11 cellular contexts compared by ENCODE assay signal in genomic region chr3:52221563-52222318, GRCh38. TPM values are rescaled to one million over a fixed set of nuclear protein-coding genes. Genes with fewer than 3 reads are reported as not detected.
A peak's percentile ranks its signal among the peaks of the same experiment; 100 is the strongest.
DNase-seq lines count a peak whose midpoint lies in the region; ATAC-seq and TF ChIP-seq lines count a peak whose summit lies in the region.
"Had no signal": no experiment of that assay in that cellular context is flagged by ENCODE, and none has a peak within 500 bp of the region (broad histone marks: within the 10 kb centered on the region; RNA-seq: fewer than 3 reads in every experiment).

No MANE protein-coding gene starts in this region.

- intact Hi-C loops in CD4-positive, alpha-beta T cell (cut with DNase I, micrococcal nuclease) = loop anchor here in 1 of 2 experiments (5.0 kb wide), 1 partner anchor 226 kb away; the partner anchor contains the start of gene SEMA3G
- intact Hi-C loops in lower lobe of right lung (cut with DNase I) = no loop called here

- no peaks in the 10 kb centered on the region for H3K9me3 Mint-ChIP-seq in CD4-positive, alpha-beta T cell
- H3K9me3 Mint-ChIP-seq in activated T-helper 17 cell treated with anti-CD3 and anti-CD28 coated beads, Interleukin-2, amount 50 U/mL, for 72 hours = no peaks in the 10 kb centered on the region
- H3K9me3 Mint-ChIP-seq: HFFc6 had no signal

- H3K36me3 Mint-ChIP-seq in CD4-positive, alpha-beta T cell (ENCODE audit: low read depth) = peaks cover 11% of the 10 kb centered on the region
- H3K36me3 Mint-ChIP-seq in activated T-helper 17 cell treated with anti-CD3 and anti-CD28 coated beads, Interleukin-2, amount 50 U/mL, for 72 hours (ENCODE audit: low read depth) = peaks cover 3% of the 10 kb centered on the region

- peaks cover 15% of the 10 kb centered on the region for H3K4me1 ChIP-seq in RWPE2 (ENCODE audit: insufficient read depth, poor library complexity, severe bottlenecking)
- H3K4me1 ChIP-seq in lower lobe of right lung = peaks cover 50% of the 10 kb centered on the region

- no peaks in the 10 kb centered on the region for H3K36me3 ChIP-seq in RWPE2 (ENCODE audit: low read depth)
- no peaks in the 10 kb centered on the region for H3K36me3 ChIP-seq in lower lobe of right lung

- peak in 9 of 10 experiments; percentile 48 to 77 (median 64) for DNase-seq in CD4-positive, alpha-beta T cell
- DNase-seq in RWPE2 (ENCODE audit: low spot score) (peak; percentile 61), lower lobe of right lung (no peak), GM03348 (ENCODE audit: low spot score) (no peak), NCI-H187 treated with DMSO at 0.1 percent for 48 hours (lab: John Stamatoyannopoulos, UW) (no peak), SIG-M5 treated with dmso at 0.1 percent for 504 hours (lab: John Stamatoyannopoulos, UW; ENCODE audit: unreplicated experiment) (no peak), CD1c-positive myeloid dendritic cell (ENCODE audit: extremely low spot score) (no peak)
- DNase-seq: HFFc6, small intestine had no signal

- no peaks in the 10 kb centered on the region for H3K27me3 ChIP-seq in CD4-positive, alpha-beta T cell (ENCODE audit: control insufficient read depth, insufficient read depth, low read length)
- H3K27me3 ChIP-seq in RWPE2 (ENCODE audit: insufficient read depth, poor library complexity, severe bottlenecking) = no peaks in the 10 kb centered on the region
- H3K27me3 ChIP-seq in lower lobe of right lung (ENCODE audit: low read depth) = no peaks in the 10 kb centered on the region

- peak; percentile 67 for ATAC-seq in CD4-positive, alpha-beta T cell (ENCODE audit: poor library complexity)
- no peak for ATAC-seq in RWPE2 (ENCODE audit: low read depth)
- peak; percentile 58 for ATAC-seq in activated T-helper 17 cell treated with anti-CD3 and anti-CD28 coated beads, Interleukin-2, amount 50 U/mL, for 72 hours (replicated peaks)
- no peak for ATAC-seq in lower lobe of right lung

- CTCF ChIA-PET in CD4-positive, alpha-beta T cell (lab: Charles Lee) = interaction anchor here (0.5 to 4.3 kb wide), 5 partner anchors 10 to 118 kb away, joined by 3 to 49 read pairs (median 5); no protein-coding TSS in a partner anchor

- peaks cover 95% of the 10 kb centered on the region for H3K4me1 Mint-ChIP-seq in CD4-positive, alpha-beta T cell (ENCODE audit: low read depth)
- peaks cover 48% of the 10 kb centered on the region for H3K4me1 Mint-ChIP-seq in activated T-helper 17 cell treated with anti-CD3 and anti-CD28 coated beads, Interleukin-2, amount 50 U/mL, for 72 hours

- H3K4me3 ChIP-seq in RWPE2 (ENCODE audit: severe bottlenecking) (no peak overlapping the region), lower lobe of right lung (peak overlapping the region; percentile 19)

- POLR2A ChIA-PET in CD4-positive, alpha-beta T cell (lab: Charles Lee) = interaction anchor here (0.6 to 8.6 kb wide), 19 partner anchors 10 to 227 kb away, joined by 3 to 74 read pairs (median 5); partner anchors contain the start of genes GLYCTK, POC1A, TWF2 and WDR82

- peak overlapping the region; percentile 89 for H3K27ac Mint-ChIP-seq in CD4-positive, alpha-beta T cell
- peak overlapping the region; percentile 92 for H3K27ac Mint-ChIP-seq in activated T-helper 17 cell treated with anti-CD3 and anti-CD28 coated beads, Interleukin-2, amount 50 U/mL, for 72 hours
- H3K27ac Mint-ChIP-seq: HFFc6 had no signal

- peak overlapping the region; percentile 82 for H3K4me3 Mint-ChIP-seq in CD4-positive, alpha-beta T cell
- peak overlapping the region; percentile 87 for H3K4me3 Mint-ChIP-seq in activated T-helper 17 cell treated with anti-CD3 and anti-CD28 coated beads, Interleukin-2, amount 50 U/mL, for 72 hours
- H3K4me3 Mint-ChIP-seq: HFFc6 had no signal

- no peaks in the 10 kb centered on the region for H3K27me3 Mint-ChIP-seq in CD4-positive, alpha-beta T cell
- no peaks in the 10 kb centered on the region for H3K27me3 Mint-ChIP-seq in activated T-helper 17 cell treated with anti-CD3 and anti-CD28 coated beads, Interleukin-2, amount 50 U/mL, for 72 hours

- no peaks in the 10 kb centered on the region for H3K9me3 ChIP-seq in CD4-positive, alpha-beta T cell (ENCODE audit: control insufficient read depth, low read length)
- H3K9me3 ChIP-seq in RWPE2 (ENCODE audit: severe bottlenecking) (no peaks in the 10 kb centered on the region), lower lobe of right lung (no peaks in the 10 kb centered on the region)

- TF ChIP-seq CTCF in CD4-positive, alpha-beta T cell (IDR thresholded peaks at IDR 0.05) = no peak
- TF ChIP-seq CTCF in RWPE2 (IDR thresholded peaks at IDR 0.05; ENCODE audit: poor library complexity, severe bottlenecking) (no peak), lower lobe of right lung (IDR thresholded peaks at IDR 0.05) (no peak)

- H3K27ac ChIP-seq in CD4-positive, alpha-beta T cell (ENCODE audit: low read depth, low read length) = no peak overlapping the region
- no peak overlapping the region for H3K27ac ChIP-seq in RWPE2 (ENCODE audit: poor library complexity, severe bottlenecking)
- no peak overlapping the region for H3K27ac ChIP-seq in lower lobe of right lung

RNA-seq across cellular contexts. Expression of gene TLR9, which starts 3.7 kb away (rescaled TPM):
- total RNA-seq in CD4-positive, alpha-beta T cell = under 1 TPM; 0.08 to 0.17 TPM
- under 1 TPM; 0.30 to 0.93 TPM for total RNA-seq in activated T-helper 17 cell treated with anti-CD3 and anti-CD28 coated beads, Interleukin-2, amount 50 U/mL, for 72 hours
- total RNA-seq in lower lobe of right lung = 1.0 TPM
- total RNA-seq: epithelial cell of proximal tubule, HFFc6 had no signal

RNA-seq across cellular contexts. Expression of gene TWF2, which starts 17.2 kb away (rescaled TPM):
- total RNA-seq in CD4-positive, alpha-beta T cell = 10 to 100 TPM; 17.4 to 21.7 TPM
- total RNA-seq in activated T-helper 17 cell treated with anti-CD3 and anti-CD28 coated beads, Interleukin-2, amount 50 U/mL, for 72 hours = 100 to 1,000 TPM in 1 of 2 donors, 10 to 100 TPM in 1; 89.9 to 159 TPM
- total RNA-seq in lower lobe of right lung = 62.2 TPM

RNA-seq across cellular contexts. Expression of gene ALAS1, which starts 23.8 kb away (rescaled TPM):
- 1 to 10 TPM; 6.0 to 7.0 TPM for total RNA-seq in CD4-positive, alpha-beta T cell
- 10 to 100 TPM; 66.1 to 72.7 TPM for total RNA-seq in activated T-helper 17 cell treated with anti-CD3 and anti-CD28 coated beads, Interleukin-2, amount 50 U/mL, for 72 hours
- total RNA-seq in lower lobe of right lung = 103 TPM

RNA-seq across cellular contexts. Expression of gene PPM1M, which starts 23.8 kb away (rescaled TPM):
- total RNA-seq in CD4-positive, alpha-beta T cell = 10 to 100 TPM; 36.7 to 40.2 TPM
- total RNA-seq in activated T-helper 17 cell treated with anti-CD3 and anti-CD28 coated beads, Interleukin-2, amount 50 U/mL, for 72 hours = 100 to 1,000 TPM in 1 of 2 donors, 10 to 100 TPM in 1; 84.6 to 112 TPM
- 53.4 TPM for total RNA-seq in lower lobe of right lung

RNA-seq across cellular contexts. Expression of gene WDR82, which starts 56.7 kb away (rescaled TPM):
- 100 to 1,000 TPM; 114 TPM for total RNA-seq in CD4-positive, alpha-beta T cell
- 100 to 1,000 TPM in 1 of 2 donors, 10 to 100 TPM in 1; 81.1 to 106 TPM for total RNA-seq in activated T-helper 17 cell treated with anti-CD3 and anti-CD28 coated beads, Interleukin-2, amount 50 U/mL, for 72 hours
- total RNA-seq in lower lobe of right lung = 60.2 TPM

Comparison
In these comparisons a context has a peak if more than half of its experiments do, and no peak if none do; other contexts are left out.
1. ATAC-seq: peak in CD4-positive, alpha-beta T cell (single experiment) and activated T-helper 17 cell treated with anti-CD3 and anti-CD28 coated beads, Interleukin-2, amount 50 U/mL, for 72 hours (single experiment); none in RWPE2 (single experiment) and lower lobe of right lung (0 of 2).
2. DNase-seq: peak in CD4-positive, alpha-beta T cell (9 of 10) and RWPE2 (single experiment); none in lower lobe of right lung (single experiment), GM03348 (single experiment), NCI-H187 treated with DMSO at 0.1 percent for 48 hours (single experiment), SIG-M5 treated with dmso at 0.1 percent for 504 hours (single experiment) and CD1c-positive myeloid dendritic cell (single experiment).
3. RNA of gene ALAS1, which starts 23.8 kb away (total RNA-seq): 103 TPM in lower lobe of right lung (single experiment) and 66.1 to 72.7 TPM in activated T-helper 17 cell treated with anti-CD3 and anti-CD28 coated beads, Interleukin-2, amount 50 U/mL, for 72 hours; 6.0 to 7.0 TPM in CD4-positive, alpha-beta T cell; every median in the first group is over 4 times any median in the second.